In the genomic region with DNA sequence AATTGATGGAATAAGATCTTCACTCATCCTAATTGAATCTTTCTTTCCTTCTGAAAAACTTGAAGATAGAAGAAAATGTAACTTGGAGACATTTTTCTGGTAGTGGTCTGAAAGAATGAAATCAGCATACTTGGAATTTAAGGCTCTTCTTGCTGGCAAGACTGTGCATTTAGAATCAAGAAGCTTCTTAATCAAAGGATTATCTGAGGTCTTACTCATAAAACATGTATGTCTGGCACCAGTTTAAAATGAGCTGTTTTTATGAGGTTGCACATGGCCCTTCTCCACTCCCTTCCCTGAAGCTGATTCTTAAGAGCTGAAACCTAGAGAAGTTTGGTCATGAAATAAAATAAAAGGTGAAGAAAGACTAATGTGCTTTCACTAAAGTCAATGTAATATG, we compare ENCODE assay signal across 16 cellular contexts.
DNase-seq lines count a peak whose midpoint lies in the region; ATAC-seq and TF ChIP-seq lines count a peak whose summit lies in the region.
"Had no signal": no experiment of that assay in that cellular context is flagged by ENCODE, and none has a peak within 500 bp of the region (broad histone marks: within the 10 kb centered on the region; RNA-seq: fewer than 3 reads in every experiment).

No MANE protein-coding gene starts in this region.

- intact Hi-C loops in PC-3 (cut with micrococcal nuclease), result loop anchor here (1.0 kb wide), 1 partner anchor 19 kb away; no protein-coding TSS in a partner anchor

- peaks cover 13% of the 10 kb centered on the region for H3K4me1 ChIP-seq in PC-3 (ENCODE audit: insufficient read depth, low read length)
- H3K4me1 ChIP-seq: SJCRH30, uterus had no signal

- H3K9me3 ChIP-seq in PC-3 (ENCODE audit: low read length), result no peaks in the 10 kb centered on the region
- H3K9me3 ChIP-seq: SJCRH30, uterus had no signal

- no peak overlapping the region for H3K9ac ChIP-seq in PC-3 (ENCODE audit: low read length)

- H3K27me3 ChIP-seq in PC-3 (ENCODE audit: low read length), result no peaks in the 10 kb centered on the region
- H3K27me3 ChIP-seq: cardiac muscle cell, SJCRH30, uterus had no signal

- no peaks in the 10 kb centered on the region for H3F3A ChIP-seq in PC-3 (ENCODE audit: low read length, unreplicated experiment)

- CTCF ChIA-PET in PC-3 (lab: Charles Lee), result interaction anchor here (0.7 to 1.0 kb wide), 2 partner anchors 113 to 692 kb away, joined by 3 read pairs; no protein-coding TSS in a partner anchor

- H3K36me3 ChIP-seq in PC-3 (ENCODE audit: low read depth, low read length), result no peaks in the 10 kb centered on the region
- H3K36me3 ChIP-seq: cardiac muscle cell, uterus had no signal

- H3K4me2 ChIP-seq in PC-3 (ENCODE audit: low read length), result peak overlapping the region; percentile 32

- H3K79me2 ChIP-seq in PC-3 (ENCODE audit: low read length), result no peaks in the 10 kb centered on the region

- DNase-seq in EL (peak; percentile 79), PC-3 (peak; percentile 79), dedifferentiated amniotic fluid mesenchymal stem cell (ENCODE audit: extremely low spot score) (peak; percentile 82), omental fat pad (ENCODE audit: low spot score) (no peak), Kasumi-1 (lab: John Stamatoyannopoulos, UW) (no peak), NCI-H1694 (lab: John Stamatoyannopoulos, UW) (no peak)
- no peak for DNase-seq in stimulated activated CD4-positive, alpha-beta T cell treated with anti-CD3 and anti-CD28 coated beads, Interleukin-12 subunit alpha, Interleukin-12 subunit beta, amount 100 ng/mL, for 4 hours
- DNase-seq: activated CD8-positive, alpha-beta T cell treated with anti-CD3 and anti-CD28 coated beads, Interleukin-2, amount 10 ng/mL, durations not matched to agents 7 days and 5 days; CD8-positive, alpha-beta T cell; endodermal cell; GDM1; SJCRH30; stimulated activated naive CD8-positive, alpha-beta T cell treated with anti-CD3 and anti-CD28 coated beads, Interleukin-15, amount 100 ng/mL, for 72 hours; uterus had no signal

- BruUV-seq in PC-3 (replicated peaks; lab: Mats Ljungman, UMichigan), result no TSS peak

- TF ChIP-seq CTCF in PC-3 (conservative IDR thresholded peaks at IDR 0.05; ENCODE audit: low read depth, low read length) (no peak), omental fat pad (IDR thresholded peaks at IDR 0.05) (no peak)

- H3K9me2 ChIP-seq in PC-3 (replicated peaks; ENCODE audit: low read length), result no peaks in the 10 kb centered on the region

- H4K20me1 ChIP-seq in PC-3 (ENCODE audit: low read length), result no peaks in the 10 kb centered on the region

- H3K27ac ChIP-seq in PC-3 (ENCODE audit: low read length), result no peak overlapping the region
- H3K27ac ChIP-seq: cardiac muscle cell, SJCRH30, uterus had no signal

- POLR2A ChIA-PET in PC-3 (lab: Charles Lee; ENCODE audit: unreplicated experiment), result interaction anchor here (0.8 kb wide), 1 partner anchor 13 kb away, joined by 7 read pairs; no protein-coding TSS in a partner anchor

- no peak overlapping the region for H3K4me3 ChIP-seq in PC-3 (ENCODE audit: low read length)
- H3K4me3 ChIP-seq: cardiac muscle cell, SJCRH30, uterus had no signal

- ATAC-seq in PC-3 (peak; percentile 88), omental fat pad (ENCODE audit: low FRiP score) (peak; percentile 70), GM21423 (IDR thresholded peaks at IDR 0.05; ENCODE audit: unreplicated experiment) (no peak)
- ATAC-seq: activated CD8-positive, alpha-beta T cell treated with anti-CD3 and anti-CD28 coated beads, Interleukin-2, amount 10 ng/mL, durations not matched to agents 7 days and 5 days; CD8-positive, alpha-beta T cell; stimulated activated naive CD8-positive, alpha-beta T cell treated with anti-CD3 and anti-CD28 coated beads, Interleukin-15, amount 100 ng/mL, for 72 hours had no signal

- no peak overlapping the region for H2AFZ ChIP-seq in PC-3 (ENCODE audit: low read length)

Comparison
In these comparisons a context has a peak if more than half of its experiments do, and no peak if none do; other contexts are left out.
1. DNase-seq: peak in EL (single experiment), PC-3 (single experiment) and dedifferentiated amniotic fluid mesenchymal stem cell (single experiment); none in omental fat pad (single experiment), Kasumi-1 (0 of 2), stimulated activated CD4-positive, alpha-beta T cell treated with anti-CD3 and anti-CD28 coated beads, Interleukin-12 subunit alpha, Interleukin-12 subunit beta, amount 100 ng/mL, for 4 hours (single experiment) and NCI-H1694 (single experiment).